In genomic region chrX:10569946-10570345, GRCh38 we compare ENCODE assay signal across 16 cellular contexts. TPM values are rescaled to one million over a fixed set of nuclear protein-coding genes. Genes with fewer than 3 reads are reported as not detected.
A peak's percentile ranks its signal among the peaks of the same experiment; 100 is the strongest.
DNase-seq lines count a peak whose midpoint lies in the region; ATAC-seq and TF ChIP-seq lines count a peak whose summit lies in the region.
"Had no signal": no experiment of that assay in that cellular context is flagged by ENCODE, and none has a peak within 500 bp of the region (broad histone marks: within the 10 kb centered on the region; RNA-seq: fewer than 3 reads in every experiment).

No MANE protein-coding gene starts in this region.

- peak; percentile 59 for DNase-seq in GM23248
- DNase-seq in SK-N-SH, result no peak
- DNase-seq in foreskin keratinocyte, result peak in 1 of 2 donors; percentile 54
- no peak for DNase-seq in sciatic nerve (ENCODE audit: low spot score)
- no peak for DNase-seq in inferior parietal cortex (ENCODE audit: extremely low spot score)
- DNase-seq: activated CD4-positive, alpha-beta T cell treated with anti-CD3 and anti-CD28 coated beads for 4 hours; aorta; CD8-positive, alpha-beta memory T cell; effector memory CD4-positive, alpha-beta T cell; NCI-H1436; NCI-H526 treated with DMSO at 0.1 percent for 48 hours; PC-9 had no signal

- intact Hi-C loops in sciatic nerve (cut with DNase I), result loop anchor here (10.0 kb wide), 1 partner anchor 1135 kb away; no protein-coding TSS in a partner anchor

- POLR2A ChIA-PET in SK-N-SH (lab: Yijun Ruan, JAX), result no interaction called here

- 9 to 10% methylated on average over 4 of the region's 4 CpGs for WGBS in GM23248 (ENCODE audit: low coverage in 1 of 2, low lambda C conversion rate in 2 of 2, missing lambda C conversion rate in 2 of 2), 2 experiments
- WGBS in SK-N-SH (ENCODE audit: low lambda C conversion rate), result 44% methylated on average over 4 of the region's 4 CpGs

- H3F3A ChIP-seq in GM23248 (ENCODE audit: insufficient read depth) (peaks cover 7% of the 10 kb centered on the region; the same call in 1 of the 2 replicates), SK-N-SH (replicated peaks; ENCODE audit: insufficient read depth) (no peaks in the 10 kb centered on the region)

- H3K4me1 ChIP-seq in GM23248 (ENCODE audit: insufficient read depth) (peaks cover 26% of the 10 kb centered on the region), SK-N-SH (ENCODE audit: control insufficient read depth in 1 of 2, insufficient read depth in 2 of 2, low read depth in 1 of 2, low read length in 1 of 2) (no peaks in the 10 kb centered on the region; a peak in 1 of 4 replicates), foreskin keratinocyte (peaks cover 9% of the 10 kb centered on the region)

- no peak for TF ChIP-seq RAD21 in SK-N-SH (IDR thresholded peaks at IDR 0.05; ENCODE audit: low read length)

- CTCF ChIA-PET in SK-N-SH (lab: Yijun Ruan, JAX), result no interaction called here

- H3K27me3 ChIP-seq in GM23248 (replicated peaks; ENCODE audit: insufficient read depth) (no peaks in the 10 kb centered on the region), SK-N-SH (ENCODE audit: insufficient read depth) (no peaks in the 10 kb centered on the region), foreskin keratinocyte (no peaks in the 10 kb centered on the region)

- H3K4me3 ChIP-seq in GM23248, result no peak overlapping the region
- H3K4me3 ChIP-seq in SK-N-SH (ENCODE audit: low read depth in 2 of 2, low read length in 1 of 2), result no peak overlapping the region
- H3K4me3 ChIP-seq: PC-9, skin epidermis had no signal

- H3K4me2 ChIP-seq in GM23248 (ENCODE audit: unreplicated experiment) (peak overlapping the region; percentile 68), SK-N-SH (no peak overlapping the region)
- H3K4me2 ChIP-seq: PC-9 had no signal

- ATAC-seq in foreskin keratinocyte (peak; percentile 87), sciatic nerve (peak; percentile 66), HG02610 (IDR thresholded peaks at IDR 0.05; ENCODE audit: unreplicated experiment) (no peak), HG02571 (IDR thresholded peaks at IDR 0.05; ENCODE audit: unreplicated experiment) (no peak)

- in situ Hi-C loops in GM23248 (cut with MboI), result no loop called here

- H3K9me2 ChIP-seq in GM23248 (ENCODE audit: insufficient read depth), result no peaks in the 10 kb centered on the region
- no peaks in the 10 kb centered on the region for H3K9me2 ChIP-seq in SK-N-SH

- H3K36me3 ChIP-seq in GM23248 (ENCODE audit: low read depth) (no peaks in the 10 kb centered on the region), SK-N-SH (replicated peaks in 1 of 2; ENCODE audit: control insufficient read depth in 1 of 2, insufficient read depth in 2 of 2, low read length in 1 of 2) (no peaks in the 10 kb centered on the region)

- TF ChIP-seq EP300 in SK-N-SH (IDR thresholded peaks at IDR 0.05; ENCODE audit: borderline replicate concordance in 1 of 2, low read depth in 1 of 2, low read length in 1 of 2), result no peak

- peak overlapping the region; percentile 37 for H3K27ac ChIP-seq in GM23248
- H3K27ac ChIP-seq in SK-N-SH (ENCODE audit: low read depth in 2 of 2, low read length in 1 of 2), result no peak overlapping the region; a peak in 1 of 4 replicates
- H3K27ac ChIP-seq in foreskin keratinocyte, result no peak overlapping the region
- H3K27ac ChIP-seq: PC-9, skin epidermis had no signal

- no peak overlapping the region for H3K9ac ChIP-seq in GM23248
- no peak overlapping the region for H3K9ac ChIP-seq in SK-N-SH

- H4K20me1 ChIP-seq in GM23248 (ENCODE audit: insufficient read depth) (no peaks in the 10 kb centered on the region), SK-N-SH (ENCODE audit: insufficient read depth) (no peaks in the 10 kb centered on the region)

- H3K79me2 ChIP-seq in GM23248 (ENCODE audit: insufficient read depth) (no peaks in the 10 kb centered on the region; the same call in 1 of the 2 replicates), SK-N-SH (ENCODE audit: insufficient read depth) (no peaks in the 10 kb centered on the region; the same call in 1 of the 2 replicates)

- H2AFZ ChIP-seq in GM23248 (no peak overlapping the region), SK-N-SH (ENCODE audit: low read depth) (no peak overlapping the region)
- H2AFZ ChIP-seq: PC-9 had no signal

- TF ChIP-seq CTCF in SK-N-SH (IDR thresholded peaks at IDR 0.05) (no peak), foreskin keratinocyte (conservative IDR thresholded peaks at IDR 0.05) (no peak)

- H3K9me3 ChIP-seq in GM23248 (ENCODE audit: low read depth) (no peaks in the 10 kb centered on the region), SK-N-SH (no peaks in the 10 kb centered on the region)

TF ChIP-seq in SK-N-SH, 30 proteins besides CTCF, POLR2A, EP300 and RAD21:
- TF ChIP-seq PBX3 (IDR thresholded peaks at IDR 0.05) (no peak), MAX (IDR thresholded peaks at IDR 0.05; ENCODE audit: low read depth) (peak; percentile 45; the same call in 1 of the 2 replicates)

RNA-seq across cellular contexts. Expression of gene MID1, which starts 50.4 kb away (rescaled TPM):
- 5.1 and 5.6 TPM in 2 replicates for total RNA-seq in GM23248 (2014; rRNA removed; shearing (Covaris generic))
- polyA plus RNA-seq in GM23248 (2016; fragmentation: Nextera tagmentation; extraction: Ambion mirVana), result 5.9 and 6.5 TPM in 2 replicates
- polyA plus RNA-seq in SK-N-SH (2012; rRNA removed), result 8.5 and 10.4 TPM in 2 replicates
- 5.3 and 5.8 TPM in 2 replicates for polyA plus RNA-seq in SK-N-SH (2012; cell fraction: cytosol; rRNA removed)
- polyA plus RNA-seq in SK-N-SH (2012; cell fraction: nucleus; rRNA removed), result 20.1 and 27.9 TPM in 2 replicates
- 12.6 and 17.6 TPM in 2 replicates for total RNA-seq in foreskin keratinocyte
- polyA plus RNA-seq in foreskin keratinocyte, result 2.1 and 3.1 TPM in 2 replicates
- total RNA-seq in sciatic nerve, result 33.0 TPM
- total RNA-seq: activated T-helper 1 cell treated with anti-CD3 and anti-CD28 coated beads, Interleukin-12 subunit alpha, Interleukin-12 subunit beta, Interleukin-2, Interleukin-4 antibody, amounts not matched to agents 30 ng/mL and 10 ng/mL and 1 ng/mL, durations not matched to agents 14 hours and 24 hours and 36 hours; CD8-positive, alpha-beta memory T cell had no signal
- polyA plus RNA-seq: CD8-positive, alpha-beta memory T cell had no signal

Comparison
In these comparisons a context has a peak if more than half of its experiments do, and no peak if none do; other contexts are left out.
1. ATAC-seq: peak in foreskin keratinocyte (single experiment) and sciatic nerve (single experiment); none in HG02610 (single experiment) and HG02571 (single experiment).